ENCODE assay signal across 23 cellular contexts in genomic region chr12:77442633-77443032, GRCh38.
A peak's percentile ranks its signal among the peaks of the same experiment; 100 is the strongest.
DNase-seq lines count a peak whose midpoint lies in the region; ATAC-seq, FAIRE-seq and TF ChIP-seq lines count a peak whose summit lies in the region.
"Had no signal": no experiment of that assay in that cellular context is flagged by ENCODE, and none has a peak within 500 bp of the region (broad histone marks: within the 10 kb centered on the region; RNA-seq: fewer than 3 reads in every experiment).

No MANE protein-coding gene starts in this region.

- H3K27ac ChIP-seq in astrocyte (ENCODE audit: low read depth, low read length) (no peak overlapping the region), right cardiac atrium (ENCODE audit: low read length) (no peak overlapping the region), endodermal cell (ENCODE audit: low read depth, low read length) (no peak overlapping the region)
- H3K27ac ChIP-seq: C4-2B, SJCRH30 had no signal

- intact Hi-C loops in right cardiac atrium (cut with DNase I) = no loop called here

- H2AFZ ChIP-seq in astrocyte (ENCODE audit: low read depth, low read length) = no peak overlapping the region

- H3K4me3 Mint-ChIP-seq in astrocyte (ENCODE audit: unreplicated experiment) = no peak overlapping the region
- H3K4me3 Mint-ChIP-seq in activated T-cell treated with anti-CD3 and anti-CD28 coated beads, Interleukin-2, amount 50 U/mL, for 72 hours = no peak overlapping the region
- no peak overlapping the region for H3K4me3 Mint-ChIP-seq in endodermal cell

- H3K36me3 ChIP-seq in astrocyte (ENCODE audit: insufficient read depth, low read length) = no peaks in the 10 kb centered on the region
- no peaks in the 10 kb centered on the region for H3K36me3 ChIP-seq in endodermal cell (ENCODE audit: control insufficient read depth, insufficient read depth, low read length)
- H3K36me3 ChIP-seq: MG63, SJCRH30 had no signal

- FAIRE-seq in astrocyte (lab: Jason Lieb, UNC) = peak; percentile 52
- FAIRE-seq: D721Med, GM19239, RCC 7860 had no signal

- H3K36me3 Mint-ChIP-seq in astrocyte (ENCODE audit: low read depth, unreplicated experiment) = no peaks in the 10 kb centered on the region
- peaks cover 0 to 1% of the 10 kb centered on the region in 2 donors for H3K36me3 Mint-ChIP-seq in activated T-cell treated with anti-CD3 and anti-CD28 coated beads, Interleukin-2, amount 50 U/mL, for 72 hours (ENCODE audit: insufficient read depth in 2 of 2)
- H3K36me3 Mint-ChIP-seq in endodermal cell (ENCODE audit: low read depth) = no peaks in the 10 kb centered on the region

- no peak overlapping the region for H3K4me2 ChIP-seq in astrocyte (ENCODE audit: low read length)

- no peaks in the 10 kb centered on the region for H3K79me2 ChIP-seq in astrocyte (ENCODE audit: insufficient read depth, low read length)

- no peak overlapping the region for H3K4me3 ChIP-seq in astrocyte (ENCODE audit: insufficient read depth, low read depth, low read length)
- no peak overlapping the region for H3K4me3 ChIP-seq in right cardiac atrium (ENCODE audit: low read length)
- no peak overlapping the region for H3K4me3 ChIP-seq in endodermal cell (ENCODE audit: low read length)
- H3K4me3 ChIP-seq: MG63, SJCRH30 had no signal

- H3K27ac Mint-ChIP-seq in astrocyte (ENCODE audit: unreplicated experiment) (no peak overlapping the region), endodermal cell (no peak overlapping the region)
- H3K27ac Mint-ChIP-seq in activated T-cell treated with anti-CD3 and anti-CD28 coated beads, Interleukin-2, amount 50 U/mL, for 72 hours = no peak overlapping the region

- no peaks in the 10 kb centered on the region for H3K4me1 Mint-ChIP-seq in astrocyte (ENCODE audit: low read depth, unreplicated experiment)
- H3K4me1 Mint-ChIP-seq in activated T-cell treated with anti-CD3 and anti-CD28 coated beads, Interleukin-2, amount 50 U/mL, for 72 hours (ENCODE audit: low read depth) = no peaks in the 10 kb centered on the region
- H3K4me1 Mint-ChIP-seq in endodermal cell = no peaks in the 10 kb centered on the region

- H3K27me3 Mint-ChIP-seq in astrocyte (ENCODE audit: low read depth, unreplicated experiment) (no peaks in the 10 kb centered on the region), endodermal cell (ENCODE audit: insufficient read depth) (no peaks in the 10 kb centered on the region)
- no peaks in the 10 kb centered on the region for H3K27me3 Mint-ChIP-seq in activated T-cell treated with anti-CD3 and anti-CD28 coated beads, Interleukin-2, amount 50 U/mL, for 72 hours (ENCODE audit: low read depth)

- H3K9me3 Mint-ChIP-seq in astrocyte (ENCODE audit: unreplicated experiment) (no peaks in the 10 kb centered on the region), endodermal cell (no peaks in the 10 kb centered on the region)
- peaks cover 2 to 6% of the 10 kb centered on the region in 2 donors for H3K9me3 Mint-ChIP-seq in activated T-cell treated with anti-CD3 and anti-CD28 coated beads, Interleukin-2, amount 50 U/mL, for 72 hours

- no peak for TF ChIP-seq CTCF in astrocyte (IDR thresholded peaks at IDR 0.05; ENCODE audit: insufficient read depth, low read depth, low read length)
- TF ChIP-seq CTCF in endodermal cell (conservative IDR thresholded peaks at IDR 0.05) = no peak

- no peak for ATAC-seq in right cardiac atrium
- ATAC-seq in activated T-cell treated with anti-CD3 and anti-CD28 coated beads, Interleukin-2, amount 50 U/mL, for 72 hours (replicated peaks in 1 of 2) = no peak

- DNase-seq in GM04503 (ENCODE audit: low read depth) = peak; percentile 29
- peak; percentile 9 for DNase-seq in astrocyte (ENCODE audit: low read depth)
- peak; percentile 4 for DNase-seq in fibroblast of the conjunctiva (ENCODE audit: low read depth)
- no peak for DNase-seq in right cardiac atrium
- no peak for DNase-seq in activated T-cell treated with anti-CD3 and anti-CD28 coated beads, Interleukin-2, amount 50 U/mL, for 72 hours
- no peak for DNase-seq in amygdala (lab: John Stamatoyannopoulos, UW)
- DNase-seq in endodermal cell = no peak
- DNase-seq: DMS53, GDM1, Kasumi-1, MG63, NCI-H1048, NCI-H1436, NCI-H187 treated with DMSO at 0.1 percent for 48 hours, NCI-H2107, NCI-H446 treated with DMSO at 0.1 percent for 48 hours, NCI-H526 treated with DMSO at 0.1 percent for 48 hours, OCI-M1, SJCRH30 had no signal

- H3K9me3 ChIP-seq in astrocyte (ENCODE audit: insufficient read depth, low read depth, low read length) = no peaks in the 10 kb centered on the region
- H3K9me3 ChIP-seq in right cardiac atrium (ENCODE audit: control insufficient read depth, low read length) = no peaks in the 10 kb centered on the region
- no peaks in the 10 kb centered on the region for H3K9me3 ChIP-seq in endodermal cell (ENCODE audit: control insufficient read depth, low read length)
- H3K9me3 ChIP-seq: MG63, SJCRH30 had no signal

- H3K9ac ChIP-seq in astrocyte (ENCODE audit: low read length) = no peak overlapping the region
- H3K9ac ChIP-seq in endodermal cell (ENCODE audit: extremely low read depth, low read length, poor library complexity, severe bottlenecking) = no peak overlapping the region

- H3K27me3 ChIP-seq in astrocyte (ENCODE audit: insufficient read depth, low read length) (no peaks in the 10 kb centered on the region), right cardiac atrium (ENCODE audit: control insufficient read depth, insufficient read depth) (no peaks in the 10 kb centered on the region), endodermal cell (ENCODE audit: control insufficient read depth, insufficient read depth, low read length, poor library complexity, severe bottlenecking) (no peaks in the 10 kb centered on the region)
- H3K27me3 ChIP-seq: SJCRH30 had no signal

- H3K4me1 ChIP-seq in astrocyte (ENCODE audit: insufficient read depth, low read length) (no peaks in the 10 kb centered on the region), right cardiac atrium (ENCODE audit: control insufficient read depth, insufficient read depth, low read length) (no peaks in the 10 kb centered on the region), endodermal cell (ENCODE audit: control insufficient read depth, insufficient read depth, low read length) (no peaks in the 10 kb centered on the region)
- H3K4me1 ChIP-seq: SJCRH30 had no signal

- H4K20me1 ChIP-seq in astrocyte (ENCODE audit: insufficient read depth, low read length) = no peaks in the 10 kb centered on the region

Comparison
In these comparisons a context has a peak if more than half of its experiments do, and no peak if none do; other contexts are left out.
1. DNase-seq: peak in GM04503 (single experiment), astrocyte (single experiment) and fibroblast of the conjunctiva (single experiment); none in right cardiac atrium (0 of 3), activated T-cell treated with anti-CD3 and anti-CD28 coated beads, Interleukin-2, amount 50 U/mL, for 72 hours (0 of 2), amygdala (0 of 56) and endodermal cell (single experiment).